8 cellular contexts compared by ENCODE assay signal in genomic region chr14:22570132-22570949, GRCh38. TPM values are rescaled to one million over a fixed set of nuclear protein-coding genes. Genes with fewer than 3 reads are reported as not detected.
DNase-seq lines count a peak whose midpoint lies in the region; ATAC-seq and FAIRE-seq lines count a peak whose summit lies in the region.

No MANE protein-coding gene starts in this region.

- peak overlapping the region; percentile 39 for H3K9ac ChIP-seq in HUES48 (ENCODE audit: low read depth, low read length)

- H3K4me3 ChIP-seq in HUES48 (ENCODE audit: low read depth, low read length) (no peak overlapping the region), mononuclear cell (ENCODE audit: low read length) (peak overlapping the region; percentile 23)

- H3K27me3 ChIP-seq in HUES48 (ENCODE audit: control insufficient read depth, insufficient read depth, low read length) (no peaks in the 10 kb centered on the region), mononuclear cell (ENCODE audit: insufficient read depth, low read length) (no peaks in the 10 kb centered on the region)

- H3K27ac ChIP-seq in HUES48 (ENCODE audit: low read depth, low read length), result peak overlapping the region; percentile 83

- DNase-seq in DMS153 treated with DMSO at 0.1 percent for 48 hours (lab: John Stamatoyannopoulos, UW; ENCODE audit: unreplicated experiment), result peak; percentile 37
- peak; percentile 76 to 83 for DNase-seq in NOMO-1 (lab: John Stamatoyannopoulos, UW; ENCODE audit: unreplicated experiment in 2 of 2)
- peak; percentile 54 to 75 for DNase-seq in activated CD8-positive, alpha-beta memory T cell treated with anti-CD3 and anti-CD28 coated beads for 1 hour (ENCODE audit: extremely low read depth in 1 of 2, low read depth in 1 of 2)
- DNase-seq in stimulated activated naive CD4-positive, alpha-beta T cell (lab: John Stamatoyannopoulos, UW), result peak; percentile 61 to 97 (median 90)

- peak; percentile 87 for FAIRE-seq in endometrium (lab: Jason Lieb, UNC)

- H3K4me1 ChIP-seq in HUES48 (ENCODE audit: control insufficient read depth, insufficient read depth, low read length) (peaks cover 9% of the 10 kb centered on the region), mononuclear cell (ENCODE audit: insufficient read depth, low read length) (peaks cover 52% of the 10 kb centered on the region)

- peaks cover 61% of the 10 kb centered on the region for H3K36me3 ChIP-seq in HUES48 (ENCODE audit: control insufficient read depth, insufficient read depth, low read length)

- ATAC-seq in GM21515 (IDR thresholded peaks at IDR 0.05; ENCODE audit: unreplicated experiment), result peak; percentile 63

- H3K9me3 ChIP-seq in HUES48 (ENCODE audit: control insufficient read depth, insufficient read depth, low read length) (no peaks in the 10 kb centered on the region), mononuclear cell (ENCODE audit: low read depth, low read length) (no peaks in the 10 kb centered on the region)

RNA-seq across cellular contexts. Expression of gene DAD1, which starts 18.7 kb away (rescaled TPM):
- total RNA-seq in mononuclear cell, result 83.6 TPM

RNA-seq across cellular contexts. Expression of gene ABHD4, which starts 27.8 kb away (rescaled TPM):
- total RNA-seq in mononuclear cell, result 7.5 TPM

Comparison
In these comparisons a context has a peak if more than half of its experiments do, and no peak if none do; other contexts are left out.
1. DNase-seq: peak in every context shown above with its lines; median percentile 90 in stimulated activated naive CD4-positive, alpha-beta T cell; 80 in NOMO-1; 64 in activated CD8-positive, alpha-beta memory T cell treated with anti-CD3 and anti-CD28 coated beads for 1 hour; 37 in DMS153 treated with DMSO at 0.1 percent for 48 hours.